In genomic region chr12:82687020-82687951, GRCh38 we compare ENCODE assay signal across 8 cellular contexts. TPM values are rescaled to one million over a fixed set of nuclear protein-coding genes. Genes with fewer than 3 reads are reported as not detected.
DNase-seq lines count a peak whose midpoint lies in the region; ATAC-seq and TF ChIP-seq lines count a peak whose summit lies in the region.

No MANE protein-coding gene starts in this region.

- H3K27ac ChIP-seq in OCI-LY7 (ENCODE audit: low read depth, low read length, poor library complexity, severe bottlenecking) = peak overlapping the region; percentile 45

- H3K79me2 ChIP-seq in OCI-LY7 (ENCODE audit: insufficient read depth, low read depth, low read length) = no peaks in the 10 kb centered on the region; the same call in 1 of the 2 replicates

- H2AFZ ChIP-seq in OCI-LY7 (ENCODE audit: low read length) = peak overlapping the region; percentile 95
- peak overlapping the region; percentile 63 for H2AFZ ChIP-seq in neuron (ENCODE audit: low read depth, low read length)

- CTCF ChIA-PET in OCI-LY7 (lab: Charles Lee; ENCODE audit: unreplicated experiment) = no interaction called here

- no peaks in the 10 kb centered on the region for H4K20me1 ChIP-seq in OCI-LY7 (ENCODE audit: insufficient read depth, low read length)

- peak; percentile 36 for ATAC-seq in GM19452 (IDR thresholded peaks at IDR 0.05; ENCODE audit: unreplicated experiment)
- peak; percentile 14 for ATAC-seq in HG03558 (IDR thresholded peaks at IDR 0.05; ENCODE audit: extremely low read depth, unreplicated experiment)

- peak overlapping the region; percentile 86 to 100 (median 98) for H3K27ac Mint-ChIP-seq in CD14-positive monocyte

- no peaks in the 10 kb centered on the region for H3K27me3 ChIP-seq in neuron (ENCODE audit: insufficient read depth, low read length)

- intact Hi-C loops in CD14-positive monocyte (cut with micrococcal nuclease) = loop anchor here in 1 of 2 donors (10.0 kb wide), 1 partner anchor 158 kb away; no protein-coding TSS in a partner anchor
- intact Hi-C loops in OCI-LY7 (cut with micrococcal nuclease; ENCODE audit: unreplicated experiment) = loop anchor here (5.0 to 10.0 kb wide), 3 partner anchors 320 to 1135 kb away; no protein-coding TSS in a partner anchor

- no peaks in the 10 kb centered on the region for H3K36me3 ChIP-seq in OCI-LY7 (ENCODE audit: insufficient read depth, low read length)
- peaks cover 6% of the 10 kb centered on the region for H3K36me3 ChIP-seq in neuron (ENCODE audit: insufficient read depth, low read length)

- peak overlapping the region; percentile 90 to 100 for H3K4me3 Mint-ChIP-seq in CD14-positive monocyte

- peaks cover 59% of the 10 kb centered on the region for H3K4me1 Mint-ChIP-seq in CD14-positive monocyte

- POLR2A ChIA-PET in OCI-LY7 (lab: Charles Lee) = interaction anchor here (0.6 to 1.5 kb wide), 7 partner anchors 10 to 296 kb away, joined by 3 to 7 read pairs (median 3); no protein-coding TSS in a partner anchor

- H3K4me1 ChIP-seq in OCI-LY7 (ENCODE audit: insufficient read depth, low read length, poor library complexity, severe bottlenecking) (peaks cover 47% of the 10 kb centered on the region), neuron (ENCODE audit: insufficient read depth, low read length) (peaks cover 26% of the 10 kb centered on the region)

- H3K4me2 ChIP-seq in OCI-LY7 (ENCODE audit: low read length) = peak overlapping the region; percentile 92

- H3K9me3 Mint-ChIP-seq in CD14-positive monocyte = peaks cover 0 to 2% (median 0%) of the 10 kb centered on the region in 7 donors

- H3K36me3 Mint-ChIP-seq in CD14-positive monocyte = peaks cover 13 to 15% of the 10 kb centered on the region in 2 donors

- no TSS peak for BruUV-seq in OCI-LY7 (replicated peaks; lab: Mats Ljungman, UMichigan)

- no peaks in the 10 kb centered on the region for H3K9me3 ChIP-seq in OCI-LY7 (ENCODE audit: low read length)
- no peaks in the 10 kb centered on the region for H3K9me3 ChIP-seq in neuron (ENCODE audit: low read length)

- DNase-seq in CD14-positive monocyte (ENCODE audit: low spot score) = no peak
- DNase-seq in OCI-LY7 (ENCODE audit: low spot score) = peak; percentile 73
- DNase-seq in activated T-helper 1 cell treated with anti-CD3 and anti-CD28 coated beads, Interleukin-2, amount 50 U/mL, for 16 hours (ENCODE audit: low read depth in 1 of 2, low spot score in 1 of 2) = peak; percentile 23 to 42
- DNase-seq in fibroblast of pulmonary artery (ENCODE audit: low read depth) = peak; percentile 21
- peak; percentile 50 for DNase-seq in superior temporal gyrus (ENCODE audit: extremely low spot score)

- H3K27me3 Mint-ChIP-seq in CD14-positive monocyte (ENCODE audit: low read depth in 3 of 3) = peaks cover 0 to 2% (median 2%) of the 10 kb centered on the region in 3 donors

- peak overlapping the region; percentile 79 for H3K4me3 ChIP-seq in OCI-LY7 (ENCODE audit: low read depth, low read length, poor library complexity, severe bottlenecking)
- peak overlapping the region; percentile 78 for H3K4me3 ChIP-seq in fibroblast of pulmonary artery (replicated peaks; ENCODE audit: low read depth, low read length)
- H3K4me3 ChIP-seq in neuron (ENCODE audit: low read length) = peak overlapping the region; percentile 82

- no peak for TF ChIP-seq CTCF in CD14-positive monocyte (IDR thresholded peaks at IDR 0.05)
- no peak; the same call in 1 of the 2 replicates for TF ChIP-seq CTCF in OCI-LY7 (conservative IDR thresholded peaks at IDR 0.05; ENCODE audit: low read length)
- no peak for TF ChIP-seq CTCF in fibroblast of pulmonary artery (IDR thresholded peaks at IDR 0.05; ENCODE audit: low read length, missing control alignments)

- H3K9me2 ChIP-seq in OCI-LY7 (ENCODE audit: insufficient read depth, low read length) = no peaks in the 10 kb centered on the region

RNA-seq across cellular contexts. Expression of gene TMTC2, which starts 0.6 kb away (rescaled TPM):
- 1 to 10 TPM; 2.5 to 3.3 TPM for polyA plus RNA-seq in CD14-positive monocyte
- 8.1 and 8.4 TPM in 2 replicates for total RNA-seq in OCI-LY7 (2014; rRNA removed; shearing (Covaris generic))
- 5.6 and 6.2 TPM in 2 replicates for total RNA-seq in OCI-LY7 (2022)
